ENCODE assay signal across 10 cellular contexts in the genomic region with DNA sequence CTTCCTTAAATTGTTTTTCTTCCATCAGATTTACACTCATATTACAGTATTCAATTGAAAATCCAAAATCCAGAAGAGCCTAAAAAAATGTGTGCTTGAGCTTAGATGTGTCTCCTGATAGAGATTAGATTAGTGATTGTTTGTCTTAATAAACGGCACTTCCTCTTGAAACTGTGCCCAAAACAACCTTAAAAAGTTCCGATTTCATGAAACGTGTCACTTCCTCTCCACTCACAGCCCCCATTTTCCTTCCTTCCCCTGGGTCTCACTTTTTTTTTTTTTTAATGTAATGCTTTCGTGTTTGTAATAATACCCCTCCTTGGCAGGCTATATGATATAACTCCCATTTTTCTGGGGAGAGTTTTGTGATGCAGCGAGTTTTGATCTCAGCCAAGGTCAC.
DNase-seq lines count a peak whose midpoint lies in the region; ATAC-seq, FAIRE-seq and TF ChIP-seq lines count a peak whose summit lies in the region.
"Had no signal": no experiment of that assay in that cellular context is flagged by ENCODE, and none has a peak within 500 bp of the region (broad histone marks: within the 10 kb centered on the region; RNA-seq: fewer than 3 reads in every experiment).

No MANE protein-coding gene starts in this region.

- no peak overlapping the region for H3K27ac Mint-ChIP-seq in MCF 10A (ENCODE audit: low read depth, unreplicated experiment)

- intact Hi-C loops in A673 (cut with micrococcal nuclease; ENCODE audit: unreplicated experiment), result loop anchor here (5.0 to 10.0 kb wide), 4 partner anchors 128 to 492 kb away; a partner anchor contains a TSS
- intact Hi-C loops in MCF 10A (cut with micrococcal nuclease), result no loop called here

- no peaks in the 10 kb centered on the region for H3K27me3 ChIP-seq in A673 (replicated peaks; ENCODE audit: insufficient read depth, low read depth, low read length, poor library complexity)

- TF ChIP-seq CTCF in A673 (conservative IDR thresholded peaks at IDR 0.05; ENCODE audit: low read depth, low read length) (no peak), MCF 10A (IDR thresholded peaks at IDR 0.05; ENCODE audit: unreplicated experiment) (no peak)

- POLR2A ChIA-PET in A673 (lab: Charles Lee; ENCODE audit: low non-redundant PET), result no interaction called here
- POLR2A ChIA-PET in MCF 10A (lab: Yijun Ruan, JAX), result no interaction called here

- no peak overlapping the region for H3K4me3 ChIP-seq in A673 (ENCODE audit: low read depth, low read length, poor library complexity, severe bottlenecking)

- peaks cover 6% of the 10 kb centered on the region for H3K9me3 ChIP-seq in A673 (ENCODE audit: low read depth, low read length, poor library complexity, severe bottlenecking)

- H3K4me1 ChIP-seq in A673 (ENCODE audit: insufficient read depth, low read length, poor library complexity, severe bottlenecking), result peaks cover 51% of the 10 kb centered on the region

- no peaks in the 10 kb centered on the region for H3K36me3 Mint-ChIP-seq in MCF 10A (ENCODE audit: insufficient read depth, unreplicated experiment)

- peak; percentile 87 for FAIRE-seq in GM18507 (lab: Jason Lieb, UNC)

- no peak overlapping the region for H3K4me3 Mint-ChIP-seq in MCF 10A (ENCODE audit: unreplicated experiment)

- CTCF ChIA-PET in A673 (lab: Charles Lee) (no interaction called here), MCF 10A (lab: Yijun Ruan, JAX) (no interaction called here)

- H3K36me3 ChIP-seq in A673 (ENCODE audit: insufficient read depth, low read length, poor library complexity, severe bottlenecking), result no peaks in the 10 kb centered on the region

- DNase-seq in A673 (ENCODE audit: low spot score) (peak; percentile 81), GM18507 (ENCODE audit: extremely low spot score, insufficient read length, low read depth) (no peak), MV-4-11 (lab: John Stamatoyannopoulos, UW) (peak; percentile 48), dermis microvascular lymphatic vessel endothelial cell (ENCODE audit: low read depth in 2 of 2) (peak; percentile 43 to 48), MCF 10A (ENCODE audit: unreplicated experiment) (no peak), NCI-H2171 (lab: John Stamatoyannopoulos, UW) (no peak), NK-92 (lab: John Stamatoyannopoulos, UW; ENCODE audit: unreplicated experiment) (no peak)
- DNase-seq: H7, NCI-H2171 treated with DMSO at 0.1 percent for 48 hours had no signal

- peaks cover 15% of the 10 kb centered on the region for H3K9me3 Mint-ChIP-seq in MCF 10A (ENCODE audit: unreplicated experiment)

- ATAC-seq in GM21390 (IDR thresholded peaks at IDR 0.05; ENCODE audit: unreplicated experiment), result no peak

- BruUV-seq in A673 (replicated peaks; lab: Mats Ljungman, UMichigan) (no TSS peak), MCF 10A (replicated peaks; lab: Mats Ljungman, UMichigan) (no TSS peak)

- H3K4me1 Mint-ChIP-seq in MCF 10A (ENCODE audit: insufficient read depth, unreplicated experiment), result no peaks in the 10 kb centered on the region

- no peaks in the 10 kb centered on the region for H3K27me3 Mint-ChIP-seq in MCF 10A (ENCODE audit: insufficient read depth, unreplicated experiment)

- H3K27ac ChIP-seq in A673 (ENCODE audit: low read depth, low read length, poor library complexity, severe bottlenecking), result peak overlapping the region; percentile 94

Comparison
In these comparisons a context has a peak if more than half of its experiments do, and no peak if none do; other contexts are left out.
1. DNase-seq: peak in A673 (single experiment), MV-4-11 (single experiment) and dermis microvascular lymphatic vessel endothelial cell (2 of 2); none in GM18507 (single experiment), MCF 10A (single experiment), NCI-H2171 (single experiment) and NK-92 (single experiment).